Comparison of ENCODE assay signal across 26 cellular contexts in genomic region chr2:98442488-98442887, GRCh38. TPM values are rescaled to one million over a fixed set of nuclear protein-coding genes. Genes with fewer than 3 reads are reported as not detected.
DNase-seq lines count a peak whose midpoint lies in the region; ATAC-seq and TF ChIP-seq lines count a peak whose summit lies in the region.
"Had no signal": no experiment of that assay in that cellular context is flagged by ENCODE, and none has a peak within 500 bp of the region (broad histone marks: within the 10 kb centered on the region; RNA-seq: fewer than 3 reads in every experiment).

No MANE protein-coding gene starts in this region.

- no peak for TF ChIP-seq CTCF in activated CD8-positive, alpha-beta T cell treated with anti-CD3 and anti-CD28 coated beads for 36 hours (IDR thresholded peaks at IDR 0.05)
- TF ChIP-seq CTCF in neural crest cell (conservative IDR thresholded peaks at IDR 0.05) = no peak

- intact Hi-C loops in activated CD8-positive, alpha-beta T cell treated with anti-CD3 and anti-CD28 coated beads for 36 hours (cut with micrococcal nuclease) = no loop called here
- intact Hi-C loops in dendritic cell treated with granulocyte-macrophage colony-stimulating factor and Interleukin-4, amounts not matched to agents 40 ng/mL and 50 ng/mL, for 4 days (cut with micrococcal nuclease) = no loop called here

- CTCF ChIA-PET in activated CD8-positive, alpha-beta T cell treated with anti-CD3 and anti-CD28 coated beads, Interleukin-2, amount 10 ng/mL, durations not matched to agents 7 days and 5 days (lab: Charles Lee) = interaction anchor here (0.6 to 1.9 kb wide), 3 partner anchors 10 to 45 kb away, joined by 3 to 6 read pairs (median 4); no protein-coding TSS in a partner anchor
- CTCF ChIA-PET in activated CD8-positive, alpha-beta T cell treated with anti-CD3 and anti-CD28 coated beads for 36 hours (lab: Charles Lee) = interaction anchor here (0.7 to 1.4 kb wide), 2 partner anchors 11 to 29 kb away, joined by 3 to 4 read pairs; no protein-coding TSS in a partner anchor

- peak overlapping the region; percentile 93 for H3K27ac ChIP-seq in HUES48 (ENCODE audit: low read depth, low read length)
- H3K27ac ChIP-seq: gastroesophageal sphincter, neural progenitor cell, right atrium auricular region, testis, WERI-Rb-1 had no signal

- H3K4me1 Mint-ChIP-seq in activated CD8-positive, alpha-beta T cell treated with anti-CD3 and anti-CD28 coated beads, Interleukin-2, amount 10 ng/mL, durations not matched to agents 7 days and 5 days (ENCODE audit: low read depth) = peaks cover 40% of the 10 kb centered on the region
- peaks cover 33% of the 10 kb centered on the region for H3K4me1 Mint-ChIP-seq in activated CD8-positive, alpha-beta T cell treated with anti-CD3 and anti-CD28 coated beads for 36 hours (ENCODE audit: low read depth)
- peaks cover 44% of the 10 kb centered on the region for H3K4me1 Mint-ChIP-seq in dendritic cell treated with granulocyte-macrophage colony-stimulating factor and Interleukin-4, amounts not matched to agents 40 ng/mL and 50 ng/mL, for 4 days (ENCODE audit: low read depth)
- peaks cover 24% of the 10 kb centered on the region for H3K4me1 Mint-ChIP-seq in neural crest cell

- H3K4me1 ChIP-seq in HUES48 (ENCODE audit: control insufficient read depth, insufficient read depth, low read length) = peaks cover 44% of the 10 kb centered on the region
- H3K4me1 ChIP-seq: testis had no signal

- no peak overlapping the region for H3K4me3 Mint-ChIP-seq in activated CD8-positive, alpha-beta T cell treated with anti-CD3 and anti-CD28 coated beads, Interleukin-2, amount 10 ng/mL, durations not matched to agents 7 days and 5 days
- no peak overlapping the region for H3K4me3 Mint-ChIP-seq in activated CD8-positive, alpha-beta T cell treated with anti-CD3 and anti-CD28 coated beads for 36 hours
- H3K4me3 Mint-ChIP-seq in dendritic cell treated with granulocyte-macrophage colony-stimulating factor and Interleukin-4, amounts not matched to agents 40 ng/mL and 50 ng/mL, for 4 days = no peak overlapping the region
- peak overlapping the region; percentile 18 for H3K4me3 Mint-ChIP-seq in neural crest cell
- H3K4me3 Mint-ChIP-seq: activated CD4-positive, alpha-beta T cell treated with anti-CD3 and anti-CD28 coated beads, Interleukin-2, amount 10 ng/mL, durations not matched to agents 7 days and 5 days; activated naive CD8-positive, alpha-beta T cell treated with anti-CD3 and anti-CD28 coated beads for 36 hours; neural progenitor cell had no signal

- H3K9me3 Mint-ChIP-seq in activated CD8-positive, alpha-beta T cell treated with anti-CD3 and anti-CD28 coated beads, Interleukin-2, amount 10 ng/mL, durations not matched to agents 7 days and 5 days (ENCODE audit: insufficient read depth) = peaks cover 23% of the 10 kb centered on the region
- peaks cover 14% of the 10 kb centered on the region for H3K9me3 Mint-ChIP-seq in activated CD8-positive, alpha-beta T cell treated with anti-CD3 and anti-CD28 coated beads for 36 hours
- H3K9me3 Mint-ChIP-seq in dendritic cell treated with granulocyte-macrophage colony-stimulating factor and Interleukin-4, amounts not matched to agents 40 ng/mL and 50 ng/mL, for 4 days = peaks cover 21% of the 10 kb centered on the region
- H3K9me3 Mint-ChIP-seq in neural crest cell = peaks cover 3% of the 10 kb centered on the region

- H3K4me3 ChIP-seq in HUES48 (ENCODE audit: low read depth, low read length) = no peak overlapping the region
- H3K4me3 ChIP-seq: gastroesophageal sphincter, lung, neural progenitor cell, right atrium auricular region, testis had no signal

- H3K36me3 Mint-ChIP-seq in activated CD8-positive, alpha-beta T cell treated with anti-CD3 and anti-CD28 coated beads, Interleukin-2, amount 10 ng/mL, durations not matched to agents 7 days and 5 days (ENCODE audit: low read depth) = peaks cover 45% of the 10 kb centered on the region
- peaks cover 8% of the 10 kb centered on the region for H3K36me3 Mint-ChIP-seq in activated CD8-positive, alpha-beta T cell treated with anti-CD3 and anti-CD28 coated beads for 36 hours (ENCODE audit: low read depth)
- peaks cover 12% of the 10 kb centered on the region for H3K36me3 Mint-ChIP-seq in dendritic cell treated with granulocyte-macrophage colony-stimulating factor and Interleukin-4, amounts not matched to agents 40 ng/mL and 50 ng/mL, for 4 days (ENCODE audit: low read depth)
- peaks cover 3% of the 10 kb centered on the region for H3K36me3 Mint-ChIP-seq in neural crest cell (ENCODE audit: low read depth)
- H3K36me3 Mint-ChIP-seq: neural progenitor cell had no signal

- no peak overlapping the region for H3K27ac Mint-ChIP-seq in activated CD8-positive, alpha-beta T cell treated with anti-CD3 and anti-CD28 coated beads, Interleukin-2, amount 10 ng/mL, durations not matched to agents 7 days and 5 days
- no peak overlapping the region for H3K27ac Mint-ChIP-seq in activated CD8-positive, alpha-beta T cell treated with anti-CD3 and anti-CD28 coated beads for 36 hours
- H3K27ac Mint-ChIP-seq in dendritic cell treated with granulocyte-macrophage colony-stimulating factor and Interleukin-4, amounts not matched to agents 40 ng/mL and 50 ng/mL, for 4 days = peak overlapping the region; percentile 6
- no peak overlapping the region for H3K27ac Mint-ChIP-seq in neural crest cell (ENCODE audit: unreplicated experiment)
- H3K27ac Mint-ChIP-seq: activated CD4-positive, alpha-beta T cell treated with anti-CD3 and anti-CD28 coated beads, Interleukin-2, amount 10 ng/mL, durations not matched to agents 7 days and 5 days; activated naive CD8-positive, alpha-beta T cell treated with anti-CD3 and anti-CD28 coated beads for 36 hours; neural progenitor cell had no signal

- H3K9ac ChIP-seq in HUES48 (ENCODE audit: low read depth, low read length) = no peak overlapping the region
- H3K9ac ChIP-seq: neural progenitor cell had no signal

- no peaks in the 10 kb centered on the region for H3K27me3 Mint-ChIP-seq in activated CD8-positive, alpha-beta T cell treated with anti-CD3 and anti-CD28 coated beads, Interleukin-2, amount 10 ng/mL, durations not matched to agents 7 days and 5 days (ENCODE audit: low read depth)
- no peaks in the 10 kb centered on the region for H3K27me3 Mint-ChIP-seq in activated CD8-positive, alpha-beta T cell treated with anti-CD3 and anti-CD28 coated beads for 36 hours
- H3K27me3 Mint-ChIP-seq in dendritic cell treated with granulocyte-macrophage colony-stimulating factor and Interleukin-4, amounts not matched to agents 40 ng/mL and 50 ng/mL, for 4 days = no peaks in the 10 kb centered on the region
- no peaks in the 10 kb centered on the region for H3K27me3 Mint-ChIP-seq in neural crest cell (ENCODE audit: low read depth)
- H3K27me3 Mint-ChIP-seq: activated CD4-positive, alpha-beta T cell treated with anti-CD3 and anti-CD28 coated beads, Interleukin-2, amount 10 ng/mL, durations not matched to agents 7 days and 5 days; activated naive CD8-positive, alpha-beta T cell treated with anti-CD3 and anti-CD28 coated beads for 36 hours; CD4-positive, alpha-beta memory T cell had no signal

- H3K9me3 ChIP-seq in HUES48 (ENCODE audit: control insufficient read depth, insufficient read depth, low read length) = 0 out of 2 replicates have a peak, but pooled peaks cover 3% of the 10 kb centered on the region
- H3K9me3 ChIP-seq: gastroesophageal sphincter, testis had no signal

- H3K27me3 ChIP-seq in HUES48 (ENCODE audit: control insufficient read depth, insufficient read depth, low read length) = no peaks in the 10 kb centered on the region
- H3K27me3 ChIP-seq: gastroesophageal sphincter, neural progenitor cell, right atrium auricular region, testis had no signal

- no peaks in the 10 kb centered on the region for H3K36me3 ChIP-seq in HUES48 (ENCODE audit: control insufficient read depth, insufficient read depth, low read length)
- H3K36me3 ChIP-seq: gastroesophageal sphincter, neural progenitor cell, right atrium auricular region, WERI-Rb-1 had no signal

- peak; percentile 16 for DNase-seq in activated CD8-positive, alpha-beta T cell treated with anti-CD3 and anti-CD28 coated beads, Interleukin-2, amount 10 ng/mL, durations not matched to agents 7 days and 5 days
- DNase-seq in activated CD8-positive, alpha-beta T cell treated with anti-CD3 and anti-CD28 coated beads for 36 hours = no peak
- DNase-seq in neural crest cell (ENCODE audit: low read depth, low spot score) = no peak
- DNase-seq in EL = no peak
- DNase-seq in mesenteric fat pad (ENCODE audit: low spot score) = no peak
- DNase-seq: activated CD4-positive, alpha-beta T cell treated with anti-CD3 and anti-CD28 coated beads, Interleukin-2, amount 10 ng/mL, durations not matched to agents 7 days and 5 days; activated naive CD8-positive, alpha-beta T cell treated with anti-CD3 and anti-CD28 coated beads for 36 hours; AML-193; aorta; CD4-positive, alpha-beta memory T cell; GOT3; Kasumi-1; NCI-H1417 treated with DMSO at 0.1 percent for 48 hours; NCI-H2107; NCI-H345; SIG-M5; stimulated activated naive CD4-positive, alpha-beta T cell treated with Interleukin-2 at 50 U/mL for 16 hours; testis; WERI-Rb-1 had no signal

- no peak for ATAC-seq in activated CD8-positive, alpha-beta T cell treated with anti-CD3 and anti-CD28 coated beads, Interleukin-2, amount 10 ng/mL, durations not matched to agents 7 days and 5 days
- no peak for ATAC-seq in activated CD8-positive, alpha-beta T cell treated with anti-CD3 and anti-CD28 coated beads for 36 hours
- ATAC-seq in HG02885 (IDR thresholded peaks at IDR 0.05; ENCODE audit: poor library complexity, unreplicated experiment) = no peak
- ATAC-seq: gastroesophageal sphincter had no signal

- POLR2A ChIA-PET in activated CD8-positive, alpha-beta T cell treated with anti-CD3 and anti-CD28 coated beads, Interleukin-2, amount 10 ng/mL, durations not matched to agents 7 days and 5 days (lab: Charles Lee) = interaction anchor here (1.1 kb wide), 1 partner anchor 22 kb away, joined by 3 read pairs; no protein-coding TSS in a partner anchor
- POLR2A ChIA-PET in activated CD8-positive, alpha-beta T cell treated with anti-CD3 and anti-CD28 coated beads for 36 hours (lab: Charles Lee) = interaction anchor here (0.6 to 1.2 kb wide), 3 partner anchors 10 to 50 kb away, joined by 3 to 4 read pairs (median 3); no protein-coding TSS in a partner anchor

RNA-seq across cellular contexts. Expression of gene INPP4A, which starts 2.2 kb away (rescaled TPM):
- total RNA-seq in activated CD8-positive, alpha-beta T cell treated with anti-CD3 and anti-CD28 coated beads, Interleukin-2, amount 10 ng/mL, durations not matched to agents 7 days and 5 days = 100 to 1,000 TPM; 152 to 157 TPM
- 10 to 100 TPM; 46.7 to 46.9 TPM for total RNA-seq in activated CD8-positive, alpha-beta T cell treated with anti-CD3 and anti-CD28 coated beads for 36 hours
- total RNA-seq in neural crest cell (29.9 and 32.4 TPM in 2 replicates), mesenteric fat pad (30.3 TPM)
